27 cellular contexts compared by ENCODE assay signal in genomic region chr1:30512922-30513265, GRCh38.
"Had no signal": no experiment of that assay in that cellular context is flagged by ENCODE, and none has a peak within 500 bp of the region (broad histone marks: within the 10 kb centered on the region; RNA-seq: fewer than 3 reads in every experiment).

No MANE protein-coding gene starts in this region.

- H3K4me2 ChIP-seq: hepatocyte had no signal

- H3K4me3 Mint-ChIP-seq: activated naive CD4-positive, alpha-beta T cell treated with anti-CD3 and anti-CD28 coated beads, Interleukin-2, amount 50 U/mL, for 24 hours; memory B cell; naive thymus-derived CD8-positive, alpha-beta T cell; T-helper 1 cell treated with Interleukin-12 subunit alpha and Interleukin-12 subunit beta and Interleukin-4 antibody, amounts not matched to agents 30 μg/mL and 1 μg/mL, for 36 hours; WTC11 had no signal

- H2AFZ ChIP-seq: hepatocyte had no signal

- H3K36me3 Mint-ChIP-seq: activated naive CD4-positive, alpha-beta T cell treated with anti-CD3 and anti-CD28 coated beads, Interleukin-2, amount 50 U/mL, for 24 hours; memory B cell; WTC11 had no signal

- H3K36me3 ChIP-seq: esophagus muscularis mucosa, neutrophil, pancreas, thyroid gland, uterus had no signal

- H3K27me3 ChIP-seq: body of pancreas, hepatocyte, neutrophil, pancreas, thyroid gland, uterus had no signal

- H3K9me3 ChIP-seq: body of pancreas, esophagus muscularis mucosa, neutrophil, pancreas, psoas muscle, thyroid gland, uterus had no signal

- H3K79me2 ChIP-seq: hepatocyte had no signal

- ATAC-seq: body of pancreas; naive thymus-derived CD8-positive, alpha-beta T cell; pancreas; psoas muscle; right cardiac atrium; stimulated activated naive CD8-positive, alpha-beta T cell treated with anti-CD3 and anti-CD28 coated beads, Interleukin-15, Interleukin-2, amounts not matched to agents 100 U/mL and 50 U/mL, for 24 hours had no signal

- H3K4me1 ChIP-seq: body of pancreas, esophagus muscularis mucosa, pancreas, psoas muscle, thyroid gland, uterus had no signal

- H3K4me1 Mint-ChIP-seq: activated naive CD4-positive, alpha-beta T cell treated with anti-CD3 and anti-CD28 coated beads, Interleukin-2, amount 50 U/mL, for 24 hours; memory B cell; naive thymus-derived CD8-positive, alpha-beta T cell had no signal

- DNase-seq: activated CD4-positive, alpha-beta T cell treated with anti-CD3 and anti-CD28 coated beads, Interleukin-2, amount 50 U/mL, for 4 hours; activated gamma-delta T cell; activated T-cell treated with anti-CD3 and anti-CD28 coated beads for 4 hours; anterior cingulate cortex; body of pancreas; caudate nucleus; dermis blood vessel endothelial cell; effector memory CD4-positive, alpha-beta T cell; glutamatergic neuron; psoas muscle; stimulated activated CD4-positive, alpha-beta T cell treated with anti-CD3 and anti-CD28 coated beads, Interleukin-12 subunit alpha, Interleukin-12 subunit beta, amount 100 ng/mL, for 4 hours; stimulated activated CD4-positive, alpha-beta T cell treated with anti-CD3 and anti-CD28 coated beads, Interleukin-4, amount 100 ng/mL, for 4 hours; stimulated activated naive CD8-positive, alpha-beta T cell treated with anti-CD3 and anti-CD28 coated beads, Interleukin-15, Interleukin-2, amounts not matched to agents 100 U/mL and 50 U/mL, for 24 hours; substantia nigra; T1000; thyroid gland; uterus had no signal

- H3K27ac Mint-ChIP-seq: activated naive CD4-positive, alpha-beta T cell treated with anti-CD3 and anti-CD28 coated beads, Interleukin-2, amount 50 U/mL, for 24 hours; memory B cell; T-helper 1 cell treated with Interleukin-12 subunit alpha and Interleukin-12 subunit beta and Interleukin-4 antibody, amounts not matched to agents 30 μg/mL and 1 μg/mL, for 36 hours; WTC11 had no signal

- H3K9me3 Mint-ChIP-seq: activated naive CD4-positive, alpha-beta T cell treated with anti-CD3 and anti-CD28 coated beads, Interleukin-2, amount 50 U/mL, for 24 hours; memory B cell; T-helper 1 cell treated with Interleukin-12 subunit alpha and Interleukin-12 subunit beta and Interleukin-4 antibody, amounts not matched to agents 30 μg/mL and 1 μg/mL, for 36 hours; WTC11 had no signal

- H3K4me3 ChIP-seq: body of pancreas, esophagus muscularis mucosa, hepatocyte, pancreas, psoas muscle, thyroid gland, uterus had no signal

- H3K27ac ChIP-seq: body of pancreas, esophagus muscularis mucosa, hepatocyte, neutrophil, pancreas, psoas muscle, thyroid gland, uterus had no signal
